In the genomic region with DNA sequence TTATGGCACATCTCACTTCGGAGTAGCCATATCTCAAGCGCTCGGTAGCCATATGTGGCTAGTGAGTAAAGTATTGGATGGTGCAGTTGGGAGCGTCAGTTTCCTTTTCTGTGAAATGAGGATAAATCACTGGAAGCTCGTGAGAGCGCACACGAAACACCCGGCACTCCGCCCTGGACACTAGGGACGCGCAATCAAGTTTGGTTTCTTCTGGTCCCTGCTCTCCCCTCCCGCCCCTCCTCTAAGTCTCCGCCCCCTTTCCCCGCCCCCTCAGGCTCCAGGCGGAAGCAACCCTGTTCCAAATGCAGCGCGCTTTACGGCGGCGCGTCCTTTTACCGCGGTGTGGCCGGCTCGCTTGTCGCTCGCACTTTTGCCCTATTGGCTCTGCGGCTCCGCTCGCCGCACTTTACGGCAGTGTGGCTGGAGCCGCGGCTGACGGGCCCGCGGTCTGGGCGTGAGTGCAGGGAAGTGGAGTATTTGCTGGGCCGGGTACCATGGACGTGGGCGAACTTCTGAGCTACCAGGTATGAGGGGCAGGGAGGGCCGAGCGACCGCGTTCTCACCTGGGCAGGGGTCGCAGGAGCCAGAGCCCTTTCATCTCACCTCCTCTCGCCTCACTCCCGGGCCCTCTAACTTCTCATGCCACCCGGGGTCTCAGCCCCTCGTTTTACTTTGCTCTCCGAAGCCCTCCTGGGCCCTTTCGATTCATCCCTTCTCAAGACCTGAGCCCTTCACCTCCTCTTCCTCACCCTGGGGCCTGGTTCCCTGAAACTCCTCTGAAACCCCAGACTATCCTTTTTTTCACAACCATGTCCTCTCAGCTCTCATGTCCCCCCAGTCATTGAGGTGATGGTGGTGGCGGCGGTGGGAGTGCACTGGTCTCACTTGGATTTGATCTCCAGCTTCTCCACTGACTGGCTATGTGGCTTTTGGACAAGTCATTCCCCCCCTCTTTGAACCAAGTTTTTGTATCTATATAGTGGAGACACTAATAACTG, we compare ENCODE assay signal across 8 cellular contexts. TPM values are rescaled to one million over a fixed set of nuclear protein-coding genes. Genes with fewer than 3 reads are reported as not detected.
A peak's percentile ranks its signal among the peaks of the same experiment; 100 is the strongest.
DNase-seq lines count a peak whose midpoint lies in the region; ATAC-seq and TF ChIP-seq lines count a peak whose summit lies in the region.

A gene with protein sequence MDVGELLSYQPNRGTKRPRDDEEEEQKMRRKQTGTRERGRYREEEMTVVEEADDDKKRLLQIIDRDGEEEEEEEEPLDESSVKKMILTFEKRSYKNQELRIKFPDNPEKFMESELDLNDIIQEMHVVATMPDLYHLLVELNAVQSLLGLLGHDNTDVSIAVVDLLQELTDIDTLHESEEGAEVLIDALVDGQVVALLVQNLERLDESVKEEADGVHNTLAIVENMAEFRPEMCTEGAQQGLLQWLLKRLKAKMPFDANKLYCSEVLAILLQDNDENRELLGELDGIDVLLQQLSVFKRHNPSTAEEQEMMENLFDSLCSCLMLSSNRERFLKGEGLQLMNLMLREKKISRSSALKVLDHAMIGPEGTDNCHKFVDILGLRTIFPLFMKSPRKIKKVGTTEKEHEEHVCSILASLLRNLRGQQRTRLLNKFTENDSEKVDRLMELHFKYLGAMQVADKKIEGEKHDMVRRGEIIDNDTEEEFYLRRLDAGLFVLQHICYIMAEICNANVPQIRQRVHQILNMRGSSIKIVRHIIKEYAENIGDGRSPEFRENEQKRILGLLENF (plus strand): TSS at position 402 of the 998 bp plus-strand sequence. CDS start 93 bp downstream, at position 495.

- H3K9me3 ChIP-seq in esophagus (ENCODE audit: control insufficient read depth in 2 of 2, insufficient read depth in 1 of 2, low read depth in 1 of 2, low read length in 1 of 2) (no peaks in the 10 kb centered on the region), muscle layer of colon (ENCODE audit: low read length) (no peaks in the 10 kb centered on the region)

- H3K27me3 ChIP-seq in esophagus (ENCODE audit: control insufficient read depth in 1 of 2, insufficient read depth in 2 of 2, low read length in 2 of 2) (no peaks in the 10 kb centered on the region), muscle layer of colon (ENCODE audit: control insufficient read depth in 1 of 2, insufficient read depth in 2 of 2, low read length in 2 of 2) (no peaks in the 10 kb centered on the region)

- H3K36me3 ChIP-seq in esophagus (ENCODE audit: control insufficient read depth in 2 of 2, insufficient read depth in 2 of 2, low read length in 1 of 2) (no peaks in the 10 kb centered on the region), muscle layer of colon (ENCODE audit: insufficient read depth, low read length) (no peaks in the 10 kb centered on the region)

- 1% methylated on average over 52 to 54 of the region's 54 CpGs for WGBS in esophagus, 2 donors

- peak; percentile 76 for ATAC-seq in GM21723 (IDR thresholded peaks at IDR 0.05; ENCODE audit: unreplicated experiment)

- H3K4me1 ChIP-seq in esophagus (ENCODE audit: control insufficient read depth in 2 of 2, insufficient read depth in 2 of 2, low read length in 1 of 2) (peaks cover 0 to 2% of the 10 kb centered on the region in 2 donors), muscle layer of colon (ENCODE audit: insufficient read depth, low read length) (peaks cover 13% of the 10 kb centered on the region)

- H3K27ac ChIP-seq in esophagus (ENCODE audit: low read depth in 2 of 2, low read length in 1 of 2) (peak within 1 kb of the TSS in 1 of 2 donors; percentile 57), muscle layer of colon (ENCODE audit: low read depth, low read length) (peak within 1 kb of the TSS; percentile 48)

- H3K9ac ChIP-seq in muscle layer of colon (ENCODE audit: low read length), result peak within 1 kb of the TSS; percentile 90

- H3K4me3 ChIP-seq in esophagus (ENCODE audit: low read depth in 1 of 2, low read length in 2 of 2), result peak within 1 kb of the TSS; percentile 92 to 95
- peak within 1 kb of the TSS; percentile 75 to 96 for H3K4me3 ChIP-seq in muscle layer of colon (ENCODE audit: low read depth in 1 of 2, low read length in 2 of 2)

- peak; percentile 93 for DNase-seq in DMS53 treated with DMSO at 0.1 percent for 48 hours (lab: John Stamatoyannopoulos, UW; ENCODE audit: unreplicated experiment)
- DNase-seq in KG1 (lab: John Stamatoyannopoulos, UW), result peak; percentile 87
- peak; percentile 94 for DNase-seq in activated T-cell treated with anti-CD3 and anti-CD28 coated beads, Interleukin-2, amount 50 U/mL, for 1 hour
- DNase-seq in stimulated activated CD8-positive, alpha-beta memory T cell treated with anti-CD3 and anti-CD28 coated beads, Interleukin-7, amount 100 ng/mL, for 1 hour (ENCODE audit: low read depth in 2 of 2), result peak; percentile 91 to 92

TF ChIP-seq in PFSK-1, 5 proteins besides CTCF, POLR2A, EP300 and RAD21:
- peak; percentile 79 for TF ChIP-seq POLR2AphosphoS5 (IDR thresholded peaks at IDR 0.05; ENCODE audit: low read depth, low read length)
- TF ChIP-seq, protein P1, sequence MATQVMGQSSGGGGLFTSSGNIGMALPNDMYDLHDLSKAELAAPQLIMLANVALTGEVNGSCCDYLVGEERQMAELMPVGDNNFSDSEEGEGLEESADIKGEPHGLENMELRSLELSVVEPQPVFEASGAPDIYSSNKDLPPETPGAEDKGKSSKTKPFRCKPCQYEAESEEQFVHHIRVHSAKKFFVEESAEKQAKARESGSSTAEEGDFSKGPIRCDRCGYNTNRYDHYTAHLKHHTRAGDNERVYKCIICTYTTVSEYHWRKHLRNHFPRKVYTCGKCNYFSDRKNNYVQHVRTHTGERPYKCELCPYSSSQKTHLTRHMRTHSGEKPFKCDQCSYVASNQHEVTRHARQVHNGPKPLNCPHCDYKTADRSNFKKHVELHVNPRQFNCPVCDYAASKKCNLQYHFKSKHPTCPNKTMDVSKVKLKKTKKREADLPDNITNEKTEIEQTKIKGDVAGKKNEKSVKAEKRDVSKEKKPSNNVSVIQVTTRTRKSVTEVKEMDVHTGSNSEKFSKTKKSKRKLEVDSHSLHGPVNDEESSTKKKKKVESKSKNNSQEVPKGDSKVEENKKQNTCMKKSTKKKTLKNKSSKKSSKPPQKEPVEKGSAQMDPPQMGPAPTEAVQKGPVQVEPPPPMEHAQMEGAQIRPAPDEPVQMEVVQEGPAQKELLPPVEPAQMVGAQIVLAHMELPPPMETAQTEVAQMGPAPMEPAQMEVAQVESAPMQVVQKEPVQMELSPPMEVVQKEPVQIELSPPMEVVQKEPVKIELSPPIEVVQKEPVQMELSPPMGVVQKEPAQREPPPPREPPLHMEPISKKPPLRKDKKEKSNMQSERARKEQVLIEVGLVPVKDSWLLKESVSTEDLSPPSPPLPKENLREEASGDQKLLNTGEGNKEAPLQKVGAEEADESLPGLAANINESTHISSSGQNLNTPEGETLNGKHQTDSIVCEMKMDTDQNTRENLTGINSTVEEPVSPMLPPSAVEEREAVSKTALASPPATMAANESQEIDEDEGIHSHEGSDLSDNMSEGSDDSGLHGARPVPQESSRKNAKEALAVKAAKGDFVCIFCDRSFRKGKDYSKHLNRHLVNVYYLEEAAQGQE (IDR thresholded peaks at IDR 0.05; ENCODE audit: insufficient read depth in 1 of 2, low read depth in 2 of 2, low read length in 2 of 2), result 0 out of 4 replicates have a peak, but pooled peaks of 1 of the 2 experiments have one; percentile 13
- peak; percentile 92 for TF ChIP-seq FOXP2 (optimal IDR thresholded peaks at IDR 0.05; ENCODE audit: borderline replicate concordance, extremely low read depth, extremely low read length, insufficient read depth)
- no peak for TF ChIP-seq TAF1 (IDR thresholded peaks at IDR 0.05; ENCODE audit: borderline replicate concordance, insufficient read depth, low read length)
- TF ChIP-seq SIN3A (IDR thresholded peaks at IDR 0.05; ENCODE audit: borderline replicate concordance, insufficient read depth, low read length), result peak; percentile 34; the same call in 1 of the 2 replicates

RNA-seq across cellular contexts. Expression of the gene that starts here (rescaled TPM):
- 88.4 TPM for polyA plus RNA-seq in PFSK-1 (2012; ENCODE audit: insufficient read length, low read depth)
- polyA plus RNA-seq in esophagus, result 10 to 100 TPM; 30.2 to 39.6 TPM
